Comparison of ENCODE assay signal across 10 cellular contexts in the genomic region with DNA sequence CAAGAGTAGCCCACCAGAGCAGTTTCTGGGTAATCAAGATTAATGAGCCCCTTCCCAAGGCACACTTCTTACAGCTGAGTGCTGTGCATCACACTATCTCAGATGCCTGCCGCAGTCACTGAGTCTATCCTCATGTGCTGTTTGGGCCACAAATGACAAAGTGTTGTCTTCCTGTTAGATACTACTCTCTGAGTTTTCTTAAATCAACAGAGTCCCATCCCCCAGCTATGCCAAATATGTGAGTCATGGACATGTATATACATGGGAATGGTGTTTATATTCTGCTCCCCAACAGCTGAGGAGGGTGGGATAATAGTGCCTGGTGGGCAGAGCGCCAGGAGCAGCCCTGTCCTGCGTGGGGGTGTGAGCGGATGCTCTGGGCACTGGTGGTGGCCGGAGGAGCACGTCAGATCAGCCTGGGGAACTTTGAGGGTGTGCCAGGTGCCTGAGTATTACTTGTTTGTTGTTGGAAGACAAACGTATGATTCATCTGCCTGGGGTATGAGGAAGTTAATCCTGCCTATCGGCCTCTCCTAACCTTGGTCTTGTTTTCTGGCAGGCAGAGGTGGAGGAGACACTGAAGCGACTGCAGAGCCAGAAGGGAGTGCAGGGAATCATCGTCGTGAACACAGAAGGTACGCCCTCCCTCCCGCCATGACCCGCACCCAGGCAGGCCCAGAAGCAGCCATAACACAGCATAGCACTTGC. TPM values are rescaled to one million over a fixed set of nuclear protein-coding genes. Genes with fewer than 3 reads are reported as not detected.
DNase-seq lines count a peak whose midpoint lies in the region; ATAC-seq, FAIRE-seq and TF ChIP-seq lines count a peak whose summit lies in the region.
"Had no signal": no experiment of that assay in that cellular context is flagged by ENCODE, and none has a peak within 500 bp of the region (broad histone marks: within the 10 kb centered on the region; RNA-seq: fewer than 3 reads in every experiment).

No MANE protein-coding gene starts in this region.

- POLR2A ChIA-PET in HepG2 (lab: Yijun Ruan, JAX), result interaction anchor here (1.6 to 2.6 kb wide), 5 partner anchors 10 to 223 kb away, joined by 4 to 32 read pairs (median 7); a partner anchor contains a TSS
- POLR2A ChIA-PET in T-cell (lab: Charles Lee), result no interaction called here

- in situ Hi-C loops in HepG2 (cut with HindIII; ENCODE audit: extremely low pct_ligation_motif_present, low pct_unique_long_range_greater_than_20kb), result no loop called here

- CTCF ChIA-PET in HepG2 (lab: Yijun Ruan, JAX; ENCODE audit: low intra/inter-chr PET ratio, low total read pairs) (interaction anchor here (0.6 kb wide), 1 partner anchor 264 kb away, joined by 3 read pairs; no protein-coding TSS in a partner anchor), T-cell (lab: Charles Lee) (interaction anchor here in 1 of 2 donors (1.5 kb wide), 1 partner anchor 10 kb away, joined by 7 read pairs; a partner anchor contains a TSS)

- no peak overlapping the region for H3K4me3 ChIP-seq in BE2C (ENCODE audit: low read depth, low read length)
- no peak overlapping the region for H3K4me3 ChIP-seq in bronchial epithelial cell (ENCODE audit: low read depth, low read length)
- 0 out of 6 replicates have a peak overlapping the region, but pooled peaks of 1 of the 3 experiments have one; percentile 12 for H3K4me3 ChIP-seq in HepG2 (replicated peaks in 1 of 3; ENCODE audit: insufficient read depth in 1 of 3, low read depth in 2 of 3, low read length in 3 of 3)
- H3K4me3 ChIP-seq in testis, result no peak overlapping the region

- peaks cover 56% of the 10 kb centered on the region for H3K79me2 ChIP-seq in HepG2 (ENCODE audit: insufficient read depth, low read length)

- H3K27me3 ChIP-seq in BE2C, result no peaks in the 10 kb centered on the region
- H3K27me3 ChIP-seq in bronchial epithelial cell (ENCODE audit: control insufficient read depth, insufficient read depth, low read length), result no peaks in the 10 kb centered on the region
- H3K27me3 ChIP-seq in HepG2 (ENCODE audit: control insufficient read depth in 1 of 2, insufficient read depth in 2 of 2, low read length in 2 of 2), result no peaks in the 10 kb centered on the region
- H3K27me3 ChIP-seq in testis, result no peaks in the 10 kb centered on the region

- intact Hi-C loops in HepG2 (cut with micrococcal nuclease; ENCODE audit: unreplicated experiment), result loop anchor here (2.0 kb wide), 1 partner anchor 23 kb away; no protein-coding TSS in a partner anchor
- intact Hi-C loops in testis (cut with DNase I; ENCODE audit: low total_unique reads), result no loop called here

- H2AFZ ChIP-seq in HepG2 (ENCODE audit: low read length), result no peak overlapping the region

- H3K4me1 ChIP-seq in BE2C (peaks cover 4% of the 10 kb centered on the region; the same call in 1 of the 2 replicates), HepG2 (ENCODE audit: insufficient read depth, low read length) (peaks cover 56% of the 10 kb centered on the region), testis (peaks cover 48% of the 10 kb centered on the region)

- TF ChIP-seq RAD21 in HepG2 (CRISPR knock-in tag; IDR thresholded peaks at IDR 0.05), result 0 out of 2 replicates have a peak, but pooled peaks have one; percentile 13

- peak overlapping the region; percentile 30 for H3K9ac ChIP-seq in HepG2 (ENCODE audit: insufficient read depth, low read depth, low read length)

- DNase-seq in BE2C (peak; percentile 38), NCI-H2029 (lab: John Stamatoyannopoulos, UW) (peak; percentile 90), bronchial epithelial cell (ENCODE audit: low read depth) (peak; percentile 100), HepG2 (ENCODE audit: low spot score) (peak; percentile 98), testis (peak; percentile 87), T-cell (no peak), cortex of kidney (lab: John Stamatoyannopoulos, UW) (no peak)
- DNase-seq in activated T-cell treated with anti-CD3 and anti-CD28 coated beads, Interleukin-2, amount 50 U/mL, for 4 hours, result no peak

- peaks cover 42% of the 10 kb centered on the region for H4K20me1 ChIP-seq in HepG2 (ENCODE audit: insufficient read depth, low read length)

- no peaks in the 10 kb centered on the region for H3K9me3 ChIP-seq in BE2C
- no peaks in the 10 kb centered on the region for H3K9me3 ChIP-seq in HepG2 (ENCODE audit: low read length)
- no peaks in the 10 kb centered on the region for H3K9me3 ChIP-seq in testis

- H3K27ac ChIP-seq in HepG2 (ENCODE audit: extremely low read length, insufficient read depth, low read length) (peak overlapping the region; percentile 51), testis (peak overlapping the region; percentile 52 to 78)

- FAIRE-seq in bronchial epithelial cell (lab: Jason Lieb, UNC) (peak; percentile 89), HepG2 (lab: Jason Lieb, UNC) (peak; percentile 70)
- FAIRE-seq: colon, GM18507 had no signal

- TF ChIP-seq EP300 in HepG2 (IDR thresholded peaks at IDR 0.05; ENCODE audit: low read depth in 2 of 2, low read length in 2 of 2) (peak; percentile 58 to 67; a peak in 2 of 4 replicates), HepG2 (CRISPR knock-in tag; IDR thresholded peaks at IDR 0.05; ENCODE audit: borderline replicate concordance) (peak; percentile 94)

- TF ChIP-seq CTCF in BE2C (IDR thresholded peaks at IDR 0.05; ENCODE audit: low read depth, low read length), result no peak
- TF ChIP-seq CTCF in bronchial epithelial cell (IDR thresholded peaks at IDR 0.05; ENCODE audit: insufficient read depth, low read length, severe bottlenecking), result no peak
- 0 out of 2 replicates have a peak, but pooled peaks have one; percentile 17 for TF ChIP-seq CTCF in HepG2 (CRISPR knock-in tag; IDR thresholded peaks at IDR 0.05)
- TF ChIP-seq CTCF in testis (IDR thresholded peaks at IDR 0.05), result no peak

- H3K4me3 Mint-ChIP-seq in T-cell, result no peak overlapping the region
- no peak overlapping the region for H3K4me3 Mint-ChIP-seq in activated T-cell treated with anti-CD3 and anti-CD28 coated beads, Interleukin-2, amount 50 U/mL, for 4 hours

- H3K4me2 ChIP-seq in HepG2 (ENCODE audit: low read depth, low read length), result peak overlapping the region; percentile 52

- peaks cover 36 to 48% (median 46%) of the 10 kb centered on the region in 3 donors for H3K4me1 Mint-ChIP-seq in T-cell
- peaks cover 26% of the 10 kb centered on the region for H3K4me1 Mint-ChIP-seq in activated T-cell treated with anti-CD3 and anti-CD28 coated beads, Interleukin-2, amount 50 U/mL, for 4 hours (ENCODE audit: low read depth)

- peaks cover 39% of the 10 kb centered on the region for H3K36me3 ChIP-seq in BE2C
- H3K36me3 ChIP-seq in bronchial epithelial cell (ENCODE audit: control insufficient read depth, insufficient read depth, low read length), result peaks cover 19% of the 10 kb centered on the region
- peaks cover 33 to 48% of the 10 kb centered on the region in 2 experiments for H3K36me3 ChIP-seq in HepG2 (replicated peaks in 1 of 2; ENCODE audit: control insufficient read depth in 1 of 2, insufficient read depth in 2 of 2, low read length in 2 of 2)
- no peaks in the 10 kb centered on the region for H3K36me3 ChIP-seq in testis (ENCODE audit: low read depth, missing control alignments)

- ATAC-seq in HepG2, result peak; percentile 81
- no peak for ATAC-seq in T-cell (replicated peaks in 1 of 4)
- ATAC-seq in activated T-cell treated with anti-CD3 and anti-CD28 coated beads, Interleukin-2, amount 50 U/mL, for 4 hours, result no peak

- 40% methylated on average over 14 of the region's 14 CpGs for WGBS in HepG2 (ENCODE audit: low lambda C conversion rate)
- WGBS in testis, 2 donors, result 31 to 34% methylated on average over 8 to 14 of the region's 14 CpGs

- H3K9me3 Mint-ChIP-seq in T-cell, result no peaks in the 10 kb centered on the region
- H3K9me3 Mint-ChIP-seq in activated T-cell treated with anti-CD3 and anti-CD28 coated beads, Interleukin-2, amount 50 U/mL, for 4 hours, result no peaks in the 10 kb centered on the region

- H3K27me3 Mint-ChIP-seq in T-cell, result no peaks in the 10 kb centered on the region
- H3K27me3 Mint-ChIP-seq in activated T-cell treated with anti-CD3 and anti-CD28 coated beads, Interleukin-2, amount 50 U/mL, for 4 hours (ENCODE audit: low read depth), result no peaks in the 10 kb centered on the region

- no TSS peak for BruUV-seq in HepG2 (replicated peaks; lab: Mats Ljungman, UMichigan)

- H3K27ac Mint-ChIP-seq in T-cell, result no peak overlapping the region

- H3K36me3 Mint-ChIP-seq in T-cell, result peaks cover 28% of the 10 kb centered on the region
- H3K36me3 Mint-ChIP-seq in activated T-cell treated with anti-CD3 and anti-CD28 coated beads, Interleukin-2, amount 50 U/mL, for 4 hours (ENCODE audit: insufficient read depth), result peaks cover 21% of the 10 kb centered on the region

- TF ChIP-seq POLR2A in HepG2 (IDR thresholded peaks at IDR 0.05; ENCODE audit: insufficient read depth in 1 of 2, low read depth in 2 of 2, low read length in 2 of 2) (no peak; a peak in 1 of 4 replicates), testis (IDR thresholded peaks at IDR 0.05) (no peak)

RNA-seq across cellular contexts. Expression of a gene that starts 9.6 kb away (rescaled TPM):
- polyA plus RNA-seq in BE2C (2012; ENCODE audit: insufficient read depth, insufficient read length, low read depth), result 526 TPM
- total RNA-seq in bronchial epithelial cell (12.6 and 34.3 TPM in 2 replicates), HepG2 (2016; rRNA removed; fragmentation: Illumina TruSeq; extraction: Trizol) (140 and 151 TPM in 2 replicates), testis (100 to 1,000 TPM in 1 of 2 donors, 10 to 100 TPM in 1; 97.6 to 128 TPM), T-cell (10 to 100 TPM; 49.6 to 83.6 (median 73.8) TPM)
- total RNA-seq in HepG2 (2016; cell fraction: cytosol; rRNA removed; fragmentation: Illumina TruSeq; extraction: Trizol; ENCODE audit: low read depth), result 70.8 and 95.6 TPM in 2 replicates
- 132 and 137 TPM in 2 replicates for total RNA-seq in HepG2 (2016; cell fraction: insoluble cytoplasmic fraction; rRNA removed; fragmentation: Illumina TruSeq; extraction: Trizol)
- total RNA-seq in HepG2 (2016; cell fraction: membrane; rRNA removed; fragmentation: Illumina TruSeq; extraction: Trizol), result 86.4 and 104 TPM in 2 replicates
- total RNA-seq in HepG2 (2016; cell fraction: nucleus; rRNA removed; fragmentation: Illumina TruSeq; extraction: Trizol), result 52.8 and 64.0 TPM in 2 replicates
- polyA plus RNA-seq in HepG2 (2011; rRNA removed) (244 and 285 TPM in 2 replicates), testis (ENCODE audit: insufficient read depth, low read depth, low replicate concordance) (155 TPM)
- polyA plus RNA-seq in HepG2 (2011; cell fraction: cytosol; rRNA removed), result 208 and 234 TPM in 2 replicates
- polyA plus RNA-seq in HepG2 (2011; cell fraction: nucleus; rRNA removed), result 71.4 and 86.5 TPM in 2 replicates
- polyA plus RNA-seq in HepG2 (2012), result 331 and 366 TPM in 2 replicates
- polyA plus RNA-seq in HepG2 (2016; cell fraction: cytosol; fragmentation: Illumina TruSeq; extraction: Trizol; ENCODE audit: low read depth), result 170 and 195 TPM in 2 replicates
- polyA plus RNA-seq in HepG2 (2016; cell fraction: insoluble cytoplasmic fraction; fragmentation: Illumina TruSeq; extraction: Trizol; ENCODE audit: low read depth), result 370 and 446 TPM in 2 replicates
- polyA plus RNA-seq in HepG2 (2016; cell fraction: membrane; fragmentation: Illumina TruSeq; extraction: Trizol; ENCODE audit: low read depth), result 217 and 229 TPM in 2 replicates
- 196 and 204 TPM in 2 replicates for polyA plus RNA-seq in HepG2 (2016; cell fraction: nucleus; fragmentation: Illumina TruSeq; extraction: Trizol; ENCODE audit: insufficient read depth, low read depth)
- 201 and 224 TPM in 2 replicates for polyA minus RNA-seq in HepG2 (2011; rRNA and poly(A)+ RNA removed; ENCODE audit: low replicate concordance)
- 65.3 and 87.8 TPM in 2 replicates for polyA minus RNA-seq in HepG2 (2011; cell fraction: cytosol; rRNA and poly(A)+ RNA removed)
- polyA minus RNA-seq in HepG2 (2011; cell fraction: nucleus; rRNA and poly(A)+ RNA removed), result 48.7 and 54.5 TPM in 2 replicates
- total RNA-seq in activated T-cell treated with anti-CD3 and anti-CD28 coated beads, Interleukin-2, amount 50 U/mL, for 4 hours, result 100 to 1,000 TPM; 103 to 116 (median 112) TPM

RNA-seq across cellular contexts. Expression of a gene that starts 32.7 kb away (rescaled TPM):
- 6.6 TPM for polyA plus RNA-seq in BE2C (2012; ENCODE audit: insufficient read depth, insufficient read length, low read depth)
- total RNA-seq in bronchial epithelial cell, result 6.6 and 12.7 TPM in 2 replicates
- not detected in 2 replicates for total RNA-seq in HepG2 (2016; rRNA removed; fragmentation: Illumina TruSeq; extraction: Trizol)
- total RNA-seq in HepG2 (2016; cell fraction: cytosol; rRNA removed; fragmentation: Illumina TruSeq; extraction: Trizol; ENCODE audit: low read depth), result not detected in 2 replicates
- total RNA-seq in HepG2 (2016; cell fraction: insoluble cytoplasmic fraction; rRNA removed; fragmentation: Illumina TruSeq; extraction: Trizol), result not detected in 2 replicates
- total RNA-seq in HepG2 (2016; cell fraction: membrane; rRNA removed; fragmentation: Illumina TruSeq; extraction: Trizol), result not detected in 2 replicates
- total RNA-seq in HepG2 (2016; cell fraction: nucleus; rRNA removed; fragmentation: Illumina TruSeq; extraction: Trizol), result not detected in 2 replicates
- polyA plus RNA-seq in HepG2 (2011; rRNA removed), result not detected in 2 replicates
- polyA plus RNA-seq in HepG2 (2011; cell fraction: cytosol; rRNA removed), result not detected in 2 replicates
- polyA plus RNA-seq in HepG2 (2011; cell fraction: nucleus; rRNA removed), result 0.17 TPM in 1 of 2 replicates, not detected in the other
- polyA plus RNA-seq in HepG2 (2012), result not detected in 2 replicates
- polyA plus RNA-seq in HepG2 (2016; cell fraction: cytosol; fragmentation: Illumina TruSeq; extraction: Trizol; ENCODE audit: low read depth), result not detected in 2 replicates
- polyA plus RNA-seq in HepG2 (2016; cell fraction: insoluble cytoplasmic fraction; fragmentation: Illumina TruSeq; extraction: Trizol; ENCODE audit: low read depth), result not detected in 2 replicates
- polyA plus RNA-seq in HepG2 (2016; cell fraction: membrane; fragmentation: Illumina TruSeq; extraction: Trizol; ENCODE audit: low read depth), result not detected in 2 replicates
- polyA plus RNA-seq in HepG2 (2016; cell fraction: nucleus; fragmentation: Illumina TruSeq; extraction: Trizol; ENCODE audit: insufficient read depth, low read depth), result not detected in 2 replicates
- polyA minus RNA-seq in HepG2 (2011; rRNA and poly(A)+ RNA removed; ENCODE audit: low replicate concordance), result not detected in 2 replicates
- polyA minus RNA-seq in HepG2 (2011; cell fraction: cytosol; rRNA and poly(A)+ RNA removed), result not detected in 2 replicates
- polyA minus RNA-seq in HepG2 (2011; cell fraction: nucleus; rRNA and poly(A)+ RNA removed), result not detected in 2 replicates
- total RNA-seq in testis, result 100 to 1,000 TPM in 1 of 2 donors, 10 to 100 TPM in 1; 100.0 to 104 TPM
- polyA plus RNA-seq in testis (ENCODE audit: insufficient read depth, low read depth, low replicate concordance), result 62.9 TPM
- total RNA-seq in T-cell, result 10 to 100 TPM in 2 of 5 donors, 1 to 10 TPM in 3; 2.3 to 15.5 (median 2.6) TPM
- total RNA-seq in activated T-cell treated with anti-CD3 and anti-CD28 coated beads, Interleukin-2, amount 50 U/mL, for 4 hours, result 1 to 10 TPM in 2 of 3 donors, under 1 TPM in 1; 0.55 to 1.3 (median 1.2) TPM

Comparison
In these comparisons a context has a peak if more than half of its experiments do, and no peak if none do; other contexts are left out.
1. DNase-seq: peak in BE2C (single experiment), NCI-H2029 (single experiment), bronchial epithelial cell (single experiment), HepG2 (single experiment) and testis (single experiment); none in T-cell (0 of 34), cortex of kidney (single experiment) and activated T-cell treated with anti-CD3 and anti-CD28 coated beads, Interleukin-2, amount 50 U/mL, for 4 hours (single experiment).